8 cellular contexts compared by ENCODE assay signal in the genomic region with DNA sequence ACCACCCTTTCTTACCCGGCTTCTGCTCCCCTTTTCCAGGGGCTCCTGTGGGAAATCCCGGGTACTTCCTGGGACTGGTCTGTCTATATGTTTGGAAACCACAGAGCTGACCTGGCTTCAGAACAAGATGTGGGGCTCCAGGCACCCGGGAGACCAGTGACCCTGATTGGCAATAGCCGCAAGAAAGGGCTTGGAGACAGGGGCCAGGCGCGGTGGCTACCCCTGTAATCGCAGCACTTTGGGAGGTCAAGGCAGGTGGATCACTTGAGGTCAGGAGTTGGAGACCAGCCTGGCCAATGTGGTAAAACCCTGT.
DNase-seq lines count a peak whose midpoint lies in the region; ATAC-seq and TF ChIP-seq lines count a peak whose summit lies in the region.

No MANE protein-coding gene starts in this region.

- H3K27me3 ChIP-seq in NT2/D1 (ENCODE audit: insufficient read depth, insufficient read length), result no peaks in the 10 kb centered on the region
- no peaks in the 10 kb centered on the region for H3K27me3 ChIP-seq in effector memory CD4-positive, alpha-beta T cell (replicated peaks; ENCODE audit: control insufficient read depth, insufficient read depth, low read length, poor library complexity, severe bottlenecking)

- peak overlapping the region; percentile 99 to 100 (median 99) for H3K27ac Mint-ChIP-seq in nephron

- H3K4me1 ChIP-seq in NT2/D1 (ENCODE audit: insufficient read depth, insufficient read length), result peaks cover 39% of the 10 kb centered on the region
- H3K4me1 ChIP-seq in effector memory CD4-positive, alpha-beta T cell (ENCODE audit: control insufficient read depth, insufficient read depth, low read length, poor library complexity, severe bottlenecking), result peaks cover 57% of the 10 kb centered on the region

- H3K9ac ChIP-seq in NT2/D1 (ENCODE audit: insufficient read length, low read depth), result peak overlapping the region; percentile 90

- peaks cover 3% of the 10 kb centered on the region for H3K36me3 Mint-ChIP-seq in nephron (ENCODE audit: low read depth)

- H3K27me3 Mint-ChIP-seq in nephron (ENCODE audit: low read depth), result no peaks in the 10 kb centered on the region

- no peaks in the 10 kb centered on the region for H3K9me3 ChIP-seq in NT2/D1 (ENCODE audit: insufficient read depth, low read length)
- no peaks in the 10 kb centered on the region for H3K9me3 ChIP-seq in effector memory CD4-positive, alpha-beta T cell (ENCODE audit: control insufficient read depth, low read length)

- peak overlapping the region; percentile 74 to 83 (median 76) for H3K4me3 Mint-ChIP-seq in nephron

- TF ChIP-seq CTCF in AG10803 (conservative IDR thresholded peaks at IDR 0.05; ENCODE audit: low read length) (no peak), nephron (IDR thresholded peaks at IDR 0.05; ENCODE audit: unreplicated experiment in 3 of 3) (no peak)

- no peaks in the 10 kb centered on the region for H3K9me3 Mint-ChIP-seq in nephron

- H3K4me3 ChIP-seq in AG10803 (ENCODE audit: low read length) (peak overlapping the region; percentile 57), NT2/D1 (ENCODE audit: insufficient read length, low read depth) (peak overlapping the region; percentile 36)
- H3K4me3 ChIP-seq in effector memory CD4-positive, alpha-beta T cell (ENCODE audit: insufficient read depth, low read depth, low read length, poor library complexity, severe bottlenecking), result peak overlapping the region; percentile 53

- H3K36me3 ChIP-seq in NT2/D1 (ENCODE audit: insufficient read depth, insufficient read length, low read length), result peaks cover 14% of the 10 kb centered on the region
- no peaks in the 10 kb centered on the region for H3K36me3 ChIP-seq in effector memory CD4-positive, alpha-beta T cell (ENCODE audit: control insufficient read depth, insufficient read depth, low read length)

- ATAC-seq in GM18519 (IDR thresholded peaks at IDR 0.05; ENCODE audit: low FRiP score, unreplicated experiment) (no peak), HG02678 (IDR thresholded peaks at IDR 0.05; ENCODE audit: unreplicated experiment) (no peak)

- H3K4me1 Mint-ChIP-seq in nephron, result peaks cover 84% of the 10 kb centered on the region

- DNase-seq in AG10803 (ENCODE audit: low read depth) (no peak), NT2/D1 (ENCODE audit: low read depth, low spot score) (no peak), DMS53 treated with DMSO at 0.1 percent for 48 hours (lab: John Stamatoyannopoulos, UW; ENCODE audit: unreplicated experiment) (no peak), NCI-H69 (lab: John Stamatoyannopoulos, UW) (no peak)
- DNase-seq in effector memory CD4-positive, alpha-beta T cell, result no peak

- peak overlapping the region; percentile 99 for H3K27ac ChIP-seq in effector memory CD4-positive, alpha-beta T cell (ENCODE audit: insufficient read depth, low read length, poor library complexity, severe bottlenecking)
